In the genomic region with DNA sequence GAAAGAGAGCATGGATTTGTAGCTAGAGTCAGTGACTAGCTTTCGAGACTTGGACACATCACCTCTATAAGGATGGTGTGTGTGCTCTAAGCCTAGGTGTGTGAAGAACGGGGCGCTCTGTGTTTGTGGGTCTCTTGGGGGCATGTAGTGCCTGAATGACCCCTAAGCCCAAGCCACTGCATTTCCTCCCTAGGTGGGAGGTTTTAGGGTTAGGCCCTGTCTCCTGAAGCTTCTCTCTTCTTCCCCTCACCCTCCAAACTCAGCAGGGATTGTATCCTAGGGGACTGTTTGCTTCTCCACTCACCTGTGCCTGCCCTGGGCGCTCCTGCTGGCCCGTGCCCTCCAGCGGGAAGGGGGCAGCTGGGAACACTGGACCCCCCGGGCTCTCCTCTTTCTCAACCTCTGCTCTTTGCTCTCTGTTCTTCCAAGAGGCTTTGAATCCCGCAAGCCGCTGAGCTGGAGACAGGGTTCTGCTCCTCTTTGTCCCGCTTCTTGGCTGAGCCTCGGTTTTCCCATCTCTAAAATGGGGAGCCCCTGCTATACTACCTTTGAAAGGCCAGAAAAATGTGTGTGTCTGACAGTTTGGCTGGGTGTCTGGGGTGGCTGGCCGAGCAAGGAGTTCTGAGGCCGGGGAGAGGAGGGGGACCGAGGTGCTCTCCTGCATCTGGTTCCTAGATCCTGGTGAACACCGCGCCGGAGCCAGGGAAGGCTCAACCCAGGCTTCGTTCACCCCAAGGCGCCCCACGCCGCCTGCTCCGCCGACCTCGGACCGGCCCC, we compare ENCODE assay signal across 9 cellular contexts. TPM values are rescaled to one million over a fixed set of nuclear protein-coding genes. Genes with fewer than 3 reads are reported as not detected.
DNase-seq lines count a peak whose midpoint lies in the region; ATAC-seq and TF ChIP-seq lines count a peak whose summit lies in the region.
"Had no signal": no experiment of that assay in that cellular context is flagged by ENCODE, and none has a peak within 500 bp of the region (broad histone marks: within the 10 kb centered on the region; RNA-seq: fewer than 3 reads in every experiment).

No MANE protein-coding gene starts in this region.

- H3K9me3 ChIP-seq in AG04450 (ENCODE audit: control insufficient read depth, insufficient read depth, low read length), result no peaks in the 10 kb centered on the region

- H3K9me3 Mint-ChIP-seq in activated B cell treated with CpG ODN at 0.5 μM for 24 hours (no peaks in the 10 kb centered on the region), osteocyte (ENCODE audit: unreplicated experiment) (no peaks in the 10 kb centered on the region)

- CTCF ChIA-PET in AG04450 (lab: Charles Lee) (interaction anchor here (0.7 to 1.5 kb wide), 2 partner anchors 14 to 257 kb away, joined by 3 to 9 read pairs; no protein-coding TSS in a partner anchor), activated B cell treated with CpG ODN at 0.5 μM for 24 hours (lab: Charles Lee) (interaction anchor here (1.0 to 1.6 kb wide), 3 partner anchors 10 to 88 kb away, joined by 3 to 8 read pairs (median 5); no protein-coding TSS in a partner anchor)

- TF ChIP-seq CTCF in AG04450 (IDR thresholded peaks at IDR 0.05; ENCODE audit: low read depth, low read length), result no peak
- TF ChIP-seq CTCF in activated B cell treated with CpG ODN at 0.5 μM for 24 hours (IDR thresholded peaks at IDR 0.05), result no peak
- no peak for TF ChIP-seq CTCF in osteocyte (IDR thresholded peaks at IDR 0.05)

- intact Hi-C loops in activated B cell treated with CpG ODN at 0.5 μM for 24 hours (cut with micrococcal nuclease) (no loop called here), left ventricle myocardium superior (cut with micrococcal nuclease) (no loop called here)

- peaks cover 3% of the 10 kb centered on the region for H3K36me3 Mint-ChIP-seq in activated B cell treated with CpG ODN at 0.5 μM for 24 hours (ENCODE audit: low read depth)
- H3K36me3 Mint-ChIP-seq in osteocyte (ENCODE audit: unreplicated experiment), result no peaks in the 10 kb centered on the region

- H3K4me3 ChIP-seq in AG04450 (ENCODE audit: low read depth, low read length), result peak overlapping the region; percentile 57

- H3K4me3 Mint-ChIP-seq in activated B cell treated with CpG ODN at 0.5 μM for 24 hours (peak overlapping the region; percentile 59), osteocyte (ENCODE audit: unreplicated experiment) (peak overlapping the region; percentile 42)

- POLR2A ChIA-PET in AG04450 (lab: Yijun Ruan, JAX), result interaction anchor here (0.8 to 1.7 kb wide), 3 partner anchors 10 to 200 kb away, joined by 4 to 6 read pairs (median 5); no protein-coding TSS in a partner anchor
- POLR2A ChIA-PET in activated B cell treated with CpG ODN at 0.5 μM for 24 hours (lab: Charles Lee), result interaction anchor here (1.0 to 2.3 kb wide), 2 partner anchors 9 to 136 kb away, joined by 3 to 25 read pairs; no protein-coding TSS in a partner anchor

- H3K27me3 Mint-ChIP-seq in activated B cell treated with CpG ODN at 0.5 μM for 24 hours, result peaks cover 16% of the 10 kb centered on the region
- no peaks in the 10 kb centered on the region for H3K27me3 Mint-ChIP-seq in osteocyte (ENCODE audit: unreplicated experiment)

- ATAC-seq in activated B cell treated with CpG ODN at 0.5 μM for 24 hours (ENCODE audit: low read depth) (no peak), left ventricle myocardium superior (no peak), HG02970 (IDR thresholded peaks at IDR 0.05; ENCODE audit: low FRiP score, unreplicated experiment) (no peak), GM21619 (IDR thresholded peaks at IDR 0.05; ENCODE audit: unreplicated experiment) (no peak)

- no peak overlapping the region for H3K27ac ChIP-seq in AG04450 (ENCODE audit: low read depth, low read length)

- H3K4me1 Mint-ChIP-seq in activated B cell treated with CpG ODN at 0.5 μM for 24 hours (peaks cover 29% of the 10 kb centered on the region), osteocyte (ENCODE audit: unreplicated experiment) (peaks cover 43% of the 10 kb centered on the region)

- no peak for DNase-seq in AG04450 (ENCODE audit: low read depth, low spot score)
- no peak for DNase-seq in activated B cell treated with CpG ODN at 0.5 μM for 24 hours
- peak; percentile 13 for DNase-seq in left ventricle myocardium superior
- DNase-seq in osteocyte (ENCODE audit: extremely low spot score, unreplicated experiment), result no peak
- no peak for DNase-seq in T-helper 1 cell
- no peak for DNase-seq in NCI-H446 (lab: John Stamatoyannopoulos, UW)
- DNase-seq: NCI-H2171 had no signal

- H3K27me3 ChIP-seq in AG04450 (ENCODE audit: control insufficient read depth, insufficient read depth, low read length), result peaks cover 14% of the 10 kb centered on the region

- H3K27ac Mint-ChIP-seq in activated B cell treated with CpG ODN at 0.5 μM for 24 hours (no peak overlapping the region), osteocyte (ENCODE audit: unreplicated experiment) (no peak overlapping the region)

RNA-seq across cellular contexts. Expression of gene CYGB, which starts 0.8 kb away (rescaled TPM):
- 7.4 and 7.7 TPM in 2 replicates for polyA plus RNA-seq in AG04450 (2011; rRNA removed)
- 3.1 and 5.3 TPM in 2 replicates for polyA minus RNA-seq in AG04450 (2011; rRNA and poly(A)+ RNA removed)
- total RNA-seq in activated B cell treated with CpG ODN at 0.5 μM for 24 hours (0.44 and 0.49 TPM in 2 replicates), left ventricle myocardium superior (28.0 TPM), osteocyte (8.6 and 9.1 TPM in 2 replicates)

RNA-seq across cellular contexts. Expression of gene PRCD, which starts 3.1 kb away (rescaled TPM):
- polyA plus RNA-seq in AG04450 (2011; rRNA removed), result 0.69 and 1.9 TPM in 2 replicates
- 0.37 and 0.96 TPM in 2 replicates for polyA minus RNA-seq in AG04450 (2011; rRNA and poly(A)+ RNA removed)
- total RNA-seq in activated B cell treated with CpG ODN at 0.5 μM for 24 hours, result 5.3 and 5.5 TPM in 2 replicates
- 4.3 TPM for total RNA-seq in left ventricle myocardium superior
- total RNA-seq in osteocyte, result 1.3 and 1.4 TPM in 2 replicates

RNA-seq across cellular contexts. Expression of gene RHBDF2, which starts 35.5 kb away (rescaled TPM):
- polyA plus RNA-seq in AG04450 (2011; rRNA removed), result 5.4 and 8.7 TPM in 2 replicates
- polyA minus RNA-seq in AG04450 (2011; rRNA and poly(A)+ RNA removed), result 6.8 and 7.7 TPM in 2 replicates
- total RNA-seq in activated B cell treated with CpG ODN at 0.5 μM for 24 hours, result 150 and 189 TPM in 2 replicates
- total RNA-seq in left ventricle myocardium superior, result 17.7 TPM
- total RNA-seq in osteocyte, result 14.5 and 17.5 TPM in 2 replicates

RNA-seq across cellular contexts. Expression of gene ST6GALNAC2, which starts 49.0 kb away (rescaled TPM):
- 0.17 and 0.36 TPM in 2 replicates for polyA plus RNA-seq in AG04450 (2011; rRNA removed)
- polyA minus RNA-seq in AG04450 (2011; rRNA and poly(A)+ RNA removed), result 0.83 TPM in 1 of 2 replicates, not detected in the other
- total RNA-seq in activated B cell treated with CpG ODN at 0.5 μM for 24 hours, result not detected in 2 replicates
- 5.1 TPM for total RNA-seq in left ventricle myocardium superior
- 1.9 and 3.3 TPM in 2 replicates for total RNA-seq in osteocyte
